ENCODE assay signal across 17 cellular contexts in the genomic region with DNA sequence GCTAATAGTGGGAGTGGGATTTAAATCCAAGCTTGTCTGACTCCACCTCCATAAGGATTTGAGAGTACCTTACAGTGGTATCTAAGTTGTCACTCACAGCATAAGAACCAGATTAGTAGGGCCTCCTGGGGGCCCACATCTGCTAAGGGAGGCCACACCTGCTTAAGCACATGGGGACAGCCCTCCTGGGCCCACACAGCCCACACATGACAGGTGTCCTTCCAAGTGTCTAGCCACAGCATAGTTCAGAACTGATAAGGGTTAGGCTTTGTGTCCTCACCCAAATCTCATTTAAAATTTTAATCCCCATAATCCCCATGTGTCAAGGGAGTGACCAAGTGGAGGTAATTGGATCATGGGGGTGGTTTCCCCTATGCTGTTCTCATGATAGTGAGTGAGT.
"Had no signal": no experiment of that assay in that cellular context is flagged by ENCODE, and none has a peak within 500 bp of the region (broad histone marks: within the 10 kb centered on the region; RNA-seq: fewer than 3 reads in every experiment).

No MANE protein-coding gene starts in this region.

- H3K4me3 ChIP-seq: coronary artery, right atrium auricular region, tibial artery, vagina had no signal

- H3K36me3 Mint-ChIP-seq: mesothelial cell of epicardium; stimulated activated effector memory CD8-positive, alpha-beta T cell treated with anti-CD3 and anti-CD28 coated beads, Interleukin-12 subunit alpha, Interleukin-12 subunit beta, amount 100 ng/mL, for 72 hours had no signal

- H3K4me1 ChIP-seq: right atrium auricular region, tibial artery, vagina had no signal

- H3K4me3 Mint-ChIP-seq: activated naive CD4-positive, alpha-beta T cell treated with anti-CD3 and anti-CD28 coated beads for 36 hours; activated T-helper 17 cell treated with anti-CD3 and anti-CD28 coated beads, Interleukin-2, amount 50 U/mL, for 72 hours; mesothelial cell of epicardium; stimulated activated effector memory CD8-positive, alpha-beta T cell treated with anti-CD3 and anti-CD28 coated beads, Interleukin-12 subunit alpha, Interleukin-12 subunit beta, amount 100 ng/mL, for 72 hours had no signal

- H3K36me3 ChIP-seq: right atrium auricular region, tibial artery, vagina had no signal

- H3K9me3 ChIP-seq: right atrium auricular region, tibial artery, vagina had no signal

- H3K27ac ChIP-seq: coronary artery, right atrium auricular region, tibial artery, vagina, VCaP had no signal

- ATAC-seq: activated T-helper 17 cell treated with anti-CD3 and anti-CD28 coated beads, Interleukin-2, amount 50 U/mL, for 72 hours; stimulated activated effector memory CD8-positive, alpha-beta T cell treated with anti-CD3 and anti-CD28 coated beads, Interleukin-12 subunit alpha, Interleukin-12 subunit beta, amount 100 ng/mL, for 72 hours had no signal

- DNase-seq: activated CD4-positive, alpha-beta T cell treated with anti-CD3 and anti-CD28 coated beads for 48 hours; activated CD8-positive, alpha-beta memory T cell treated with anti-CD3 and anti-CD28 coated beads for 24 hours; activated naive CD4-positive, alpha-beta T cell treated with anti-CD3 and anti-CD28 coated beads for 36 hours; caudate nucleus; effector CD4-positive, alpha-beta T cell; hypothalamus; kidney glomerular epithelial cell; posterior cingulate gyrus; T1000; tibial artery had no signal

- H3K9me3 Mint-ChIP-seq: activated naive CD4-positive, alpha-beta T cell treated with anti-CD3 and anti-CD28 coated beads for 36 hours had no signal

- H3K4me1 Mint-ChIP-seq: activated T-helper 17 cell treated with anti-CD3 and anti-CD28 coated beads, Interleukin-2, amount 50 U/mL, for 72 hours; stimulated activated effector memory CD8-positive, alpha-beta T cell treated with anti-CD3 and anti-CD28 coated beads, Interleukin-12 subunit alpha, Interleukin-12 subunit beta, amount 100 ng/mL, for 72 hours had no signal

- H3K27me3 ChIP-seq: right atrium auricular region, tibial artery, vagina had no signal

- H3K27ac Mint-ChIP-seq: activated naive CD4-positive, alpha-beta T cell treated with anti-CD3 and anti-CD28 coated beads for 36 hours; activated T-helper 17 cell treated with anti-CD3 and anti-CD28 coated beads, Interleukin-2, amount 50 U/mL, for 72 hours; mesothelial cell of epicardium; stimulated activated effector memory CD8-positive, alpha-beta T cell treated with anti-CD3 and anti-CD28 coated beads, Interleukin-12 subunit alpha, Interleukin-12 subunit beta, amount 100 ng/mL, for 72 hours had no signal
